18 cellular contexts compared by ENCODE assay signal in genomic region chr5:78613151-78613533, GRCh38. TPM values are rescaled to one million over a fixed set of nuclear protein-coding genes. Genes with fewer than 3 reads are reported as not detected.
DNase-seq lines count a peak whose midpoint lies in the region; ATAC-seq and TF ChIP-seq lines count a peak whose summit lies in the region.
"Had no signal": no experiment of that assay in that cellular context is flagged by ENCODE, and none has a peak within 500 bp of the region (broad histone marks: within the 10 kb centered on the region; RNA-seq: fewer than 3 reads in every experiment).

No MANE protein-coding gene starts in this region.

- no peaks in the 10 kb centered on the region for H3K9me2 ChIP-seq in SK-N-SH

- intact Hi-C loops in sigmoid colon (cut with DNase I): loop anchor here (5.0 kb wide), 1 partner anchor 34 kb away; the partner anchor contains the start of gene LHFPL2

- WGBS in SK-N-SH (ENCODE audit: low lambda C conversion rate): 100% methylated on average over 2 of the region's 2 CpGs
- WGBS in sigmoid colon, 2 donors: 93 to 96% methylated on average over 2 of the region's 2 CpGs

- H3K9me3 Mint-ChIP-seq in activated T-cell treated with anti-CD3 and anti-CD28 coated beads, Interleukin-2, amount 50 U/mL, for 24 hours: no peaks in the 10 kb centered on the region

- POLR2A ChIA-PET in SK-N-SH (lab: Yijun Ruan, JAX): no interaction called here

- H3K27ac Mint-ChIP-seq in activated T-cell treated with anti-CD3 and anti-CD28 coated beads, Interleukin-2, amount 50 U/mL, for 24 hours: no peak overlapping the region

- H3K27ac ChIP-seq in SK-N-SH (ENCODE audit: low read depth in 2 of 2, low read length in 1 of 2): peak overlapping the region; percentile 17 to 99; a peak in 3 of 4 replicates
- H3K27ac ChIP-seq in muscle layer of colon (ENCODE audit: low read depth, low read length): peak overlapping the region; percentile 50
- peak overlapping the region in 3 of 4 donors; percentile 76 to 91 (median 88) for H3K27ac ChIP-seq in sigmoid colon
- H3K27ac ChIP-seq: 22Rv1, HL-60 had no signal

- H3K27me3 ChIP-seq in SK-N-SH (ENCODE audit: insufficient read depth) (no peaks in the 10 kb centered on the region), muscle layer of colon (ENCODE audit: control insufficient read depth in 1 of 2, insufficient read depth in 2 of 2, low read length in 2 of 2) (no peaks in the 10 kb centered on the region), sigmoid colon (no peaks in the 10 kb centered on the region)
- H3K27me3 ChIP-seq: BE2C had no signal

- H3K4me1 Mint-ChIP-seq in activated T-cell treated with anti-CD3 and anti-CD28 coated beads, Interleukin-2, amount 50 U/mL, for 24 hours (ENCODE audit: low read depth): no peaks in the 10 kb centered on the region

- H3K4me2 ChIP-seq in SK-N-SH: peak overlapping the region; percentile 68; the same call in 1 of the 2 replicates

- H3K36me3 ChIP-seq in SK-N-SH (replicated peaks in 1 of 2; ENCODE audit: control insufficient read depth in 1 of 2, insufficient read depth in 2 of 2, low read length in 1 of 2): peaks cover 5 to 41% of the 10 kb centered on the region in 2 experiments
- H3K36me3 ChIP-seq in muscle layer of colon (ENCODE audit: insufficient read depth, low read length): peaks cover under 1% of the 10 kb centered on the region
- no peaks in the 10 kb centered on the region for H3K36me3 ChIP-seq in sigmoid colon
- H3K36me3 ChIP-seq: BE2C had no signal

- H3F3A ChIP-seq in SK-N-SH (replicated peaks; ENCODE audit: insufficient read depth): peaks cover 38% of the 10 kb centered on the region

- TF ChIP-seq POLR2A in sigmoid colon (IDR thresholded peaks at IDR 0.05): no peak

- H4K20me1 ChIP-seq in SK-N-SH (ENCODE audit: insufficient read depth): no peaks in the 10 kb centered on the region

- H2AFZ ChIP-seq in SK-N-SH (ENCODE audit: low read depth): no peak overlapping the region

- ATAC-seq in SK-N-SH treated with all-trans-retinoic acid at 6 μM for 48 hours: no peak

- TF ChIP-seq CTCF in SK-N-SH (IDR thresholded peaks at IDR 0.05) (no peak), sigmoid colon (IDR thresholded peaks at IDR 0.05) (no peak)

- CTCF ChIA-PET in SK-N-SH (lab: Yijun Ruan, JAX): interaction anchor here (1.4 to 2.8 kb wide), 3 partner anchors 11 to 46 kb away, joined by 3 to 13 read pairs (median 5); no protein-coding TSS in a partner anchor

- peaks cover 21 to 41% of the 10 kb centered on the region in 2 experiments for H3K4me1 ChIP-seq in SK-N-SH (ENCODE audit: control insufficient read depth in 1 of 2, insufficient read depth in 2 of 2, low read depth in 1 of 2, low read length in 1 of 2)
- peaks cover 66% of the 10 kb centered on the region for H3K4me1 ChIP-seq in muscle layer of colon (ENCODE audit: insufficient read depth, low read length)
- H3K4me1 ChIP-seq in sigmoid colon: peaks cover 0 to 75% (median 61%) of the 10 kb centered on the region in 4 donors
- H3K4me1 ChIP-seq: BE2C had no signal

- no peak for TF ChIP-seq EP300 in SK-N-SH (IDR thresholded peaks at IDR 0.05; ENCODE audit: borderline replicate concordance in 1 of 2, low read depth in 1 of 2, low read length in 1 of 2)
- no peak for TF ChIP-seq EP300 in sigmoid colon (IDR thresholded peaks at IDR 0.05)

- DNase-seq in SK-N-SH (no peak), sigmoid colon (no peak), NCI-H446 treated with DMSO at 0.1 percent for 48 hours (lab: John Stamatoyannopoulos, UW) (no peak), retina (no peak)
- no peak for DNase-seq in activated T-cell treated with anti-CD3 and anti-CD28 coated beads, Interleukin-2, amount 50 U/mL, for 24 hours
- DNase-seq: BE2C, KBM-7, MV-4-11, NCI-H1105 treated with DMSO at 0.1 percent for 48 hours, NCI-H146, NCI-H1930, NCI-H2107, NCI-H524 treated with DMSO at 0.1 percent for 48 hours, NCI-H774 had no signal

- H3K9ac ChIP-seq in SK-N-SH: no peak overlapping the region
- H3K9ac ChIP-seq in muscle layer of colon (ENCODE audit: low read length): no peak overlapping the region

- H3K79me2 ChIP-seq in SK-N-SH (ENCODE audit: insufficient read depth): peaks cover 90% of the 10 kb centered on the region

- peaks cover 2% of the 10 kb centered on the region for H3K27me3 Mint-ChIP-seq in activated T-cell treated with anti-CD3 and anti-CD28 coated beads, Interleukin-2, amount 50 U/mL, for 24 hours

- H3K9me3 ChIP-seq in SK-N-SH (no peaks in the 10 kb centered on the region), muscle layer of colon (ENCODE audit: low read length) (no peaks in the 10 kb centered on the region), sigmoid colon (no peaks in the 10 kb centered on the region)
- H3K9me3 ChIP-seq: BE2C had no signal

- H3K36me3 Mint-ChIP-seq in activated T-cell treated with anti-CD3 and anti-CD28 coated beads, Interleukin-2, amount 50 U/mL, for 24 hours (ENCODE audit: low read depth): no peaks in the 10 kb centered on the region

- TF ChIP-seq RAD21 in SK-N-SH (IDR thresholded peaks at IDR 0.05; ENCODE audit: low read length): no peak

- no peak overlapping the region for H3K4me3 ChIP-seq in SK-N-SH (ENCODE audit: low read depth in 2 of 2, low read length in 1 of 2)
- H3K4me3 ChIP-seq in muscle layer of colon (ENCODE audit: low read depth in 1 of 2, low read length in 2 of 2): no peak overlapping the region
- H3K4me3 ChIP-seq in sigmoid colon: no peak overlapping the region

- H3K4me3 Mint-ChIP-seq in activated T-cell treated with anti-CD3 and anti-CD28 coated beads, Interleukin-2, amount 50 U/mL, for 24 hours: no peak overlapping the region

TF ChIP-seq in SK-N-SH, 30 proteins besides CTCF, POLR2A, EP300 and RAD21:
- TF ChIP-seq MEF2A (IDR thresholded peaks at IDR 0.05; ENCODE audit: borderline replicate concordance, low read depth): no peak
- TF ChIP-seq TCF12 (IDR thresholded peaks at IDR 0.05): no peak
- no peak for TF ChIP-seq FOXM1 (IDR thresholded peaks at IDR 0.05; ENCODE audit: low read depth)
- no peak for TF ChIP-seq JUND (IDR thresholded peaks at IDR 0.05)
- no peak for TF ChIP-seq MXI1 (IDR thresholded peaks at IDR 0.05; ENCODE audit: low read depth, low read length)
- no peak for TF ChIP-seq GABPA (IDR thresholded peaks at IDR 0.05; ENCODE audit: low read depth)
- TF ChIP-seq FOXJ3 (CRISPR knock-in tag; IDR thresholded peaks at IDR 0.05): no peak

TF ChIP-seq in SK-N-SH treated with all-trans-retinoic acid at 6 μM for 48 hours, 23 proteins besides CTCF, POLR2A, EP300 and RAD21 (continues in another document):
- TF ChIP-seq, protein P1, sequence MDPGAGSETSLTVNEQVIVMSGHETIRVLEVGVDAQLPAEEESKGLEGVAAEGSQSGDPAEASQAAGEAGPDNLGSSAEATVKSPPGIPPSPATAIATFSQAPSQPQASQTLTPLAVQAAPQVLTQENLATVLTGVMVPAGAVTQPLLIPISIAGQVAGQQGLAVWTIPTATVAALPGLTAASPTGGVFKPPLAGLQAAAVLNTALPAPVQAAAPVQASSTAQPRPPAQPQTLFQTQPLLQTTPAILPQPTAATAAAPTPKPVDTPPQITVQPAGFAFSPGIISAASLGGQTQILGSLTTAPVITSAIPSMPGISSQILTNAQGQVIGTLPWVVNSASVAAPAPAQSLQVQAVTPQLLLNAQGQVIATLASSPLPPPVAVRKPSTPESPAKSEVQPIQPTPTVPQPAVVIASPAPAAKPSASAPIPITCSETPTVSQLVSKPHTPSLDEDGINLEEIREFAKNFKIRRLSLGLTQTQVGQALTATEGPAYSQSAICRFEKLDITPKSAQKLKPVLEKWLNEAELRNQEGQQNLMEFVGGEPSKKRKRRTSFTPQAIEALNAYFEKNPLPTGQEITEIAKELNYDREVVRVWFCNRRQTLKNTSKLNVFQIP (CRISPR knock-in tag; IDR thresholded peaks at IDR 0.05; ENCODE audit: borderline replicate concordance, low read depth): no peak
- TF ChIP-seq PPARA (CRISPR knock-in tag; IDR thresholded peaks at IDR 0.05; ENCODE audit: borderline replicate concordance) (no peak), GLIS3 (CRISPR knock-in tag; IDR thresholded peaks at IDR 0.05) (no peak), TSHZ2 (CRISPR knock-in tag; IDR thresholded peaks at IDR 0.05) (no peak), ZNF8 (CRISPR knock-in tag; IDR thresholded peaks at IDR 0.05) (no peak), ISL1 (CRISPR knock-in tag; IDR thresholded peaks at IDR 0.05) (no peak)
- TF ChIP-seq, protein P2, sequence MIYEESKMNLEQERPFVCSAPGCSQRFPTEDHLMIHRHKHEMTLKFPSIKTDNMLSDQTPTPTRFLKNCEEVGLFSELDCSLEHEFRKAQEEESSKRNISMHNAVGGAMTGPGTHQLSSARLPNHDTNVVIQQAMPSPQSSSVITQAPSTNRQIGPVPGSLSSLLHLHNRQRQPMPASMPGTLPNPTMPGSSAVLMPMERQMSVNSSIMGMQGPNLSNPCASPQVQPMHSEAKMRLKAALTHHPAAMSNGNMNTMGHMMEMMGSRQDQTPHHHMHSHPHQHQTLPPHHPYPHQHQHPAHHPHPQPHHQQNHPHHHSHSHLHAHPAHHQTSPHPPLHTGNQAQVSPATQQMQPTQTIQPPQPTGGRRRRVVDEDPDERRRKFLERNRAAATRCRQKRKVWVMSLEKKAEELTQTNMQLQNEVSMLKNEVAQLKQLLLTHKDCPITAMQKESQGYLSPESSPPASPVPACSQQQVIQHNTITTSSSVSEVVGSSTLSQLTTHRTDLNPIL (CRISPR knock-in tag; IDR thresholded peaks at IDR 0.05; ENCODE audit: low read depth): no peak

RNA-seq across cellular contexts. Expression of gene LHFPL2, which starts 35.4 kb away (rescaled TPM):
- polyA plus RNA-seq in SK-N-SH (2012; rRNA removed) (8.6 and 10.4 TPM in 2 replicates), sigmoid colon (10 to 100 TPM; 10.8 to 21.1 (median 19.0) TPM)
- polyA plus RNA-seq in SK-N-SH (2012; cell fraction: cytosol; rRNA removed): 10.1 and 10.4 TPM in 2 replicates
- 8.4 and 14.2 TPM in 2 replicates for polyA plus RNA-seq in SK-N-SH (2012; cell fraction: nucleus; rRNA removed)
- 10 to 100 TPM; 21.4 to 34.9 (median 26.6) TPM for total RNA-seq in sigmoid colon
